ENCODE assay signal across 20 cellular contexts in genomic region chr7:12578930-12579640, GRCh38. TPM values are rescaled to one million over a fixed set of nuclear protein-coding genes. Genes with fewer than 3 reads are reported as not detected.
DNase-seq lines count a peak whose midpoint lies in the region; ATAC-seq and TF ChIP-seq lines count a peak whose summit lies in the region.
"Had no signal": no experiment of that assay in that cellular context is flagged by ENCODE, and none has a peak within 500 bp of the region (broad histone marks: within the 10 kb centered on the region; RNA-seq: fewer than 3 reads in every experiment).

No MANE protein-coding gene starts in this region.

- DNase-seq in GM13977 (ENCODE audit: low spot score) (peak; percentile 21), D341Med (ENCODE audit: low spot score) (no peak)
- no peak for DNase-seq in activated T-cell treated with anti-CD3 and anti-CD28 coated beads, Interleukin-2, amount 50 U/mL, for 72 hours
- DNase-seq in stimulated activated CD4-positive, alpha-beta T cell treated with anti-CD3 and anti-CD28 coated beads, Interleukin-2, amount 100 ng/mL, for 24 hours: no peak
- DNase-seq: activated CD4-positive, alpha-beta memory T cell treated with anti-CD3 and anti-CD28 coated beads, Interleukin-2, amount 10 ng/mL, durations not matched to agents 7 days and 5 days; activated T-cell treated with anti-CD3 and anti-CD28 coated beads, Interleukin-2, amount 50 U/mL, for 48 hours; CD4-positive, CD25-positive, alpha-beta regulatory T cell; Kasumi-1; NCI-H1105; pancreas; SIG-M5; sigmoid colon; stimulated activated naive CD8-positive, alpha-beta T cell treated with anti-CD3 and anti-CD28 coated beads, Interleukin-15, Interleukin-2, amounts not matched to agents 100 U/mL and 50 U/mL, for 24 hours; trophoblast cell had no signal

- TF ChIP-seq CTCF in GM13977 (IDR thresholded peaks at IDR 0.05; ENCODE audit: extremely low read depth, insufficient read depth, missing control alignments): no peak

- H3K36me3 Mint-ChIP-seq in activated T-cell treated with anti-CD3 and anti-CD28 coated beads, Interleukin-2, amount 50 U/mL, for 72 hours (ENCODE audit: insufficient read depth in 2 of 2): no peaks in the 10 kb centered on the region
- H3K36me3 Mint-ChIP-seq: activated naive CD4-positive, alpha-beta T cell treated with anti-CD3 and anti-CD28 coated beads, Interleukin-2, amount 50 U/mL, for 24 hours; CD4-positive, CD25-positive, alpha-beta regulatory T cell had no signal

- ATAC-seq in GM19395 (IDR thresholded peaks at IDR 0.05; ENCODE audit: unreplicated experiment) (peak; percentile 69), HG02798 (IDR thresholded peaks at IDR 0.05; ENCODE audit: poor library complexity, unreplicated experiment) (peak; percentile 88), HG03520 (IDR thresholded peaks at IDR 0.05; ENCODE audit: unreplicated experiment) (peak; percentile 75), GM18870 (IDR thresholded peaks at IDR 0.05; ENCODE audit: unreplicated experiment) (no peak)
- ATAC-seq in activated T-cell treated with anti-CD3 and anti-CD28 coated beads, Interleukin-2, amount 50 U/mL, for 72 hours (replicated peaks in 1 of 2): no peak
- ATAC-seq: pancreas; stimulated activated naive CD8-positive, alpha-beta T cell treated with anti-CD3 and anti-CD28 coated beads, Interleukin-15, Interleukin-2, amounts not matched to agents 100 U/mL and 50 U/mL, for 24 hours had no signal

- peaks cover 18% of the 10 kb centered on the region for H3K27me3 Mint-ChIP-seq in activated T-cell treated with anti-CD3 and anti-CD28 coated beads, Interleukin-2, amount 50 U/mL, for 72 hours (ENCODE audit: low read depth)
- H3K27me3 Mint-ChIP-seq: CD4-positive, CD25-positive, alpha-beta regulatory T cell had no signal

- H3K9me3 Mint-ChIP-seq in activated T-cell treated with anti-CD3 and anti-CD28 coated beads, Interleukin-2, amount 50 U/mL, for 72 hours: no peaks in the 10 kb centered on the region
- H3K9me3 Mint-ChIP-seq: activated CD4-positive, alpha-beta memory T cell treated with anti-CD3 and anti-CD28 coated beads, Interleukin-2, amount 10 ng/mL, durations not matched to agents 7 days and 5 days; activated naive CD4-positive, alpha-beta T cell treated with anti-CD3 and anti-CD28 coated beads, Interleukin-2, amount 50 U/mL, for 24 hours; T-helper 1 cell treated with Interleukin-12 subunit alpha and Interleukin-12 subunit beta and Interleukin-4 antibody, amounts not matched to agents 30 μg/mL and 1 μg/mL, for 36 hours had no signal

- no peaks in the 10 kb centered on the region for H3K4me1 Mint-ChIP-seq in activated T-cell treated with anti-CD3 and anti-CD28 coated beads, Interleukin-2, amount 50 U/mL, for 72 hours (ENCODE audit: low read depth)
- H3K4me1 Mint-ChIP-seq: activated CD4-positive, alpha-beta memory T cell treated with anti-CD3 and anti-CD28 coated beads, Interleukin-2, amount 10 ng/mL, durations not matched to agents 7 days and 5 days; activated naive CD4-positive, alpha-beta T cell treated with anti-CD3 and anti-CD28 coated beads, Interleukin-2, amount 50 U/mL, for 24 hours; CD4-positive, CD25-positive, alpha-beta regulatory T cell had no signal

- no peak overlapping the region for H3K27ac Mint-ChIP-seq in activated T-cell treated with anti-CD3 and anti-CD28 coated beads, Interleukin-2, amount 50 U/mL, for 72 hours
- H3K27ac Mint-ChIP-seq: activated CD4-positive, alpha-beta memory T cell treated with anti-CD3 and anti-CD28 coated beads, Interleukin-2, amount 10 ng/mL, durations not matched to agents 7 days and 5 days; activated naive CD4-positive, alpha-beta T cell treated with anti-CD3 and anti-CD28 coated beads, Interleukin-2, amount 50 U/mL, for 24 hours; CD4-positive, CD25-positive, alpha-beta regulatory T cell; T-helper 1 cell treated with Interleukin-12 subunit alpha and Interleukin-12 subunit beta and Interleukin-4 antibody, amounts not matched to agents 30 μg/mL and 1 μg/mL, for 36 hours had no signal

- H3K4me3 Mint-ChIP-seq in activated T-cell treated with anti-CD3 and anti-CD28 coated beads, Interleukin-2, amount 50 U/mL, for 72 hours: no peak overlapping the region
- H3K4me3 Mint-ChIP-seq: activated CD4-positive, alpha-beta memory T cell treated with anti-CD3 and anti-CD28 coated beads, Interleukin-2, amount 10 ng/mL, durations not matched to agents 7 days and 5 days; activated naive CD4-positive, alpha-beta T cell treated with anti-CD3 and anti-CD28 coated beads, Interleukin-2, amount 50 U/mL, for 24 hours; CD4-positive, CD25-positive, alpha-beta regulatory T cell; T-helper 1 cell treated with Interleukin-12 subunit alpha and Interleukin-12 subunit beta and Interleukin-4 antibody, amounts not matched to agents 30 μg/mL and 1 μg/mL, for 36 hours had no signal

- in situ Hi-C loops in GM13977 (cut with MboI; ENCODE audit: low pct_unique_long_range_greater_than_20kb, low sequenced_read_pairs, unreplicated experiment): no loop called here

RNA-seq across cellular contexts. Expression of gene SCIN, which starts 8.6 kb away (rescaled TPM):
- under 1 TPM; 0.10 to 0.14 TPM for total RNA-seq in activated T-cell treated with anti-CD3 and anti-CD28 coated beads, Interleukin-2, amount 50 U/mL, for 72 hours
- total RNA-seq: CD4-positive, CD25-positive, alpha-beta regulatory T cell had no signal

Comparison
In these comparisons a context has a peak if more than half of its experiments do, and no peak if none do; other contexts are left out.
1. ATAC-seq: peak in GM19395 (single experiment), HG02798 (single experiment) and HG03520 (single experiment); none in GM18870 (single experiment) and activated T-cell treated with anti-CD3 and anti-CD28 coated beads, Interleukin-2, amount 50 U/mL, for 72 hours (0 of 2).